In genomic region chr2:25295654-25296053, GRCh38 we compare ENCODE assay signal across 10 cellular contexts. TPM values are rescaled to one million over a fixed set of nuclear protein-coding genes. Genes with fewer than 3 reads are reported as not detected.
DNase-seq lines count a peak whose midpoint lies in the region; ATAC-seq, FAIRE-seq and TF ChIP-seq lines count a peak whose summit lies in the region.
"Had no signal": no experiment of that assay in that cellular context is flagged by ENCODE, and none has a peak within 500 bp of the region (broad histone marks: within the 10 kb centered on the region; RNA-seq: fewer than 3 reads in every experiment).

No MANE protein-coding gene starts in this region.

- TF ChIP-seq EP300 in ovary (IDR thresholded peaks at IDR 0.05): no peak

- peak overlapping the region; percentile 64 for H3K4me3 Mint-ChIP-seq in activated naive CD8-positive, alpha-beta T cell treated with anti-CD3 and anti-CD28 coated beads, Interleukin-2, amount 50 U/mL, for 24 hours

- H3K27me3 Mint-ChIP-seq in activated naive CD8-positive, alpha-beta T cell treated with anti-CD3 and anti-CD28 coated beads, Interleukin-2, amount 50 U/mL, for 24 hours: no peaks in the 10 kb centered on the region

- H3K4me1 Mint-ChIP-seq in activated naive CD8-positive, alpha-beta T cell treated with anti-CD3 and anti-CD28 coated beads, Interleukin-2, amount 50 U/mL, for 24 hours: peaks cover 72% of the 10 kb centered on the region

- FAIRE-seq in urothelium cell line (lab: Jason Lieb, UNC): peak; percentile 20

- peaks cover 59% of the 10 kb centered on the region for H3K4me1 ChIP-seq in left ventricle myocardium inferior
- peaks cover 11 to 41% of the 10 kb centered on the region in 2 donors for H3K4me1 ChIP-seq in muscle layer of duodenum (ENCODE audit: control insufficient read depth in 1 of 2, insufficient read depth in 2 of 2, low read length in 2 of 2)
- H3K4me1 ChIP-seq in ovary (ENCODE audit: insufficient read depth): peaks cover 26% of the 10 kb centered on the region

- TF ChIP-seq CTCF in left ventricle myocardium inferior (IDR thresholded peaks at IDR 0.05; ENCODE audit: borderline replicate concordance): no peak
- TF ChIP-seq CTCF in ovary (IDR thresholded peaks at IDR 0.05): no peak

- H3K36me3 Mint-ChIP-seq in activated naive CD8-positive, alpha-beta T cell treated with anti-CD3 and anti-CD28 coated beads, Interleukin-2, amount 50 U/mL, for 24 hours (ENCODE audit: low read depth): peaks cover 30% of the 10 kb centered on the region

- no peaks in the 10 kb centered on the region for H3K9me3 Mint-ChIP-seq in activated naive CD8-positive, alpha-beta T cell treated with anti-CD3 and anti-CD28 coated beads, Interleukin-2, amount 50 U/mL, for 24 hours

- no peaks in the 10 kb centered on the region for H3K27me3 ChIP-seq in left ventricle myocardium inferior (ENCODE audit: low read depth)
- H3K27me3 ChIP-seq in muscle layer of duodenum (ENCODE audit: low read depth, low read length): no peaks in the 10 kb centered on the region
- H3K27me3 ChIP-seq in ovary: no peaks in the 10 kb centered on the region

- peak overlapping the region; percentile 98 for H3K27ac ChIP-seq in left ventricle myocardium inferior (replicated peaks)
- peak overlapping the region; percentile 73 for H3K27ac ChIP-seq in muscle layer of duodenum (ENCODE audit: low read length)
- no peak overlapping the region for H3K27ac ChIP-seq in ovary

- H3K4me3 ChIP-seq in left ventricle myocardium inferior (peak overlapping the region; percentile 57), muscle layer of duodenum (ENCODE audit: low read depth in 1 of 2, low read length in 2 of 2) (peak overlapping the region in 1 of 2 donors; percentile 34), ovary (no peak overlapping the region)

- ATAC-seq in activated naive CD8-positive, alpha-beta T cell treated with anti-CD3 and anti-CD28 coated beads, Interleukin-2, amount 50 U/mL, for 24 hours: no peak

- H3K27ac Mint-ChIP-seq in activated naive CD8-positive, alpha-beta T cell treated with anti-CD3 and anti-CD28 coated beads, Interleukin-2, amount 50 U/mL, for 24 hours: peak overlapping the region; percentile 84

- intact Hi-C loops in left ventricle myocardium inferior (cut with micrococcal nuclease): no loop called here
- intact Hi-C loops in cardiac septum (cut with DNase I): loop anchor here (2.0 kb wide), 1 partner anchor 15 kb away; no protein-coding TSS in a partner anchor
- intact Hi-C loops in ovary (cut with DNase I): no loop called here

- WGBS in ovary, 3 donors: 91 to 93% (median 92%) methylated on average over 7 of the region's 7 CpGs

- no peak for TF ChIP-seq POLR2A in ovary (IDR thresholded peaks at IDR 0.05)

- H3K9me3 ChIP-seq in left ventricle myocardium inferior (replicated peaks) (no peaks in the 10 kb centered on the region), muscle layer of duodenum (ENCODE audit: control insufficient read depth in 1 of 2, low read length in 2 of 2) (no peaks in the 10 kb centered on the region), ovary (no peaks in the 10 kb centered on the region)

- peaks cover 28% of the 10 kb centered on the region for H3K36me3 ChIP-seq in left ventricle myocardium inferior
- peaks cover 14 to 30% of the 10 kb centered on the region in 2 donors for H3K36me3 ChIP-seq in muscle layer of duodenum (ENCODE audit: control insufficient read depth in 1 of 2, insufficient read depth in 2 of 2, low read length in 2 of 2)
- no peaks in the 10 kb centered on the region for H3K36me3 ChIP-seq in ovary

- no peak for DNase-seq in left ventricle myocardium inferior
- DNase-seq in cardiac septum (ENCODE audit: low spot score): no peak
- no peak for DNase-seq in activated naive CD8-positive, alpha-beta T cell treated with anti-CD3 and anti-CD28 coated beads, Interleukin-2, amount 50 U/mL, for 24 hours
- DNase-seq in urothelium cell line (ENCODE audit: low spot score): no peak
- DNase-seq in stimulated activated CD8-positive, alpha-beta memory T cell treated with anti-CD3 and anti-CD28 coated beads, Interleukin-4, amount 100 ng/mL, for 48 hours: no peak
- DNase-seq in ovary: no peak
- DNase-seq in NCI-H526 treated with DMSO at 0.1 percent for 48 hours (lab: John Stamatoyannopoulos, UW): no peak
- DNase-seq: NCI-H1694 treated with DMSO at 0.1 percent for 48 hours, SIG-M5 had no signal

RNA-seq across cellular contexts. Expression of gene DNMT3A, which starts 46.1 kb away (rescaled TPM):
- total RNA-seq in left ventricle myocardium inferior (16.5 TPM), cardiac septum (24.9 TPM), ovary (10 to 100 TPM; 14.3 to 72.7 (median 47.4) TPM)
- polyA plus RNA-seq in ovary: 10 to 100 TPM; 11.3 to 17.3 TPM

Comparison
In these comparisons a context has a peak if more than half of its experiments do, and no peak if none do; other contexts are left out.
1. H3K27ac ChIP-seq: peak in left ventricle myocardium inferior (single experiment) and muscle layer of duodenum (single experiment); none in ovary (0 of 2).